Comparison of ENCODE assay signal across 20 cellular contexts in the genomic region with DNA sequence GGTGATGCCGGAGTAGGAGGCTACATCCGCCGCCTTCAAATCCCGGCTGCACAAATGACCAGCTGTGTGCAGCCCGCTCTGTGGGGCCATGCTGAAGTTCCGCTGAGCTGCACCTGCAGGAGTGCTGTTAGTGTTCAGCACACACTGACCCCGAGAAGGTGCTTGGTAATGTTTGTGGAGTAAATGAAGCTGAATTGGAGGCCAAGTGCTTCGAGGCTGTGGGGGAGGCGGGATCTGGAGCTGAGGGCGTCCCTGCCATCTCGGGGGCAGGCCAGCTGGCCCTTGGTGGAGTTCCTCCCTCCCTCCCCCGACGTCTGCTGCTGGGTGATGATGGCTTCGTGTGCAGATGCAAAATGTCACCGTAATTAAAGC. TPM values are rescaled to one million over a fixed set of nuclear protein-coding genes. Genes with fewer than 3 reads are reported as not detected.
A peak's percentile ranks its signal among the peaks of the same experiment; 100 is the strongest.
DNase-seq lines count a peak whose midpoint lies in the region; ATAC-seq and TF ChIP-seq lines count a peak whose summit lies in the region.
"Had no signal": no experiment of that assay in that cellular context is flagged by ENCODE, and none has a peak within 500 bp of the region (broad histone marks: within the 10 kb centered on the region; RNA-seq: fewer than 3 reads in every experiment).

No MANE protein-coding gene starts in this region.

- DNase-seq in Caki2 (ENCODE audit: low read depth) (peak; percentile 59), HCT116 (ENCODE audit: low read depth, low spot score) (no peak), NCI-H748 treated with DMSO at 0.1 percent for 48 hours (lab: John Stamatoyannopoulos, UW) (peak; percentile 66), iPS-NIHi11 (ENCODE audit: low spot score) (peak; percentile 38), WTC11 (ENCODE audit: low spot score) (no peak), mucosa of gallbladder (ENCODE audit: low spot score) (no peak), upper lobe of left lung (no peak)
- DNase-seq: activated naive CD4-positive, alpha-beta T cell treated with anti-CD3 and anti-CD28 coated beads, Interleukin-2, amount 10 ng/mL, durations not matched to agents 7 days and 5 days; activated T-cell treated with anti-CD3 and anti-CD28 coated beads, Interleukin-2, amount 50 U/mL, for 1 hour; AML-193; heart right ventricle; NK-92 treated with Interleukin-12 subunit alpha and Interleukin-12 subunit beta, amount 100 ng/mL, for 24 hours; stimulated activated CD4-positive, alpha-beta T cell treated with anti-CD3 and anti-CD28 coated beads, Interleukin-12 subunit alpha, Interleukin-12 subunit beta, amount 100 ng/mL, for 4 hours had no signal

- TF ChIP-seq EP300 in upper lobe of left lung (IDR thresholded peaks at IDR 0.05), result no peak

- POLR2A ChIA-PET in HCT116 (lab: Charles Lee) (no interaction called here), WTC11 (lab: Charles Lee) (no interaction called here)

- intact Hi-C loops in HCT116 (cut with micrococcal nuclease), result no loop called here

- ATAC-seq in HCT116 (no peak), GM19463 (IDR thresholded peaks at IDR 0.05; ENCODE audit: unreplicated experiment) (no peak), WTC11 (no peak), upper lobe of left lung (ENCODE audit: low FRiP score in 2 of 2) (no peak)
- ATAC-seq: natural killer cell treated with Interleukin-12 subunit alpha and Interleukin-12 subunit beta and Interleukin-15 and Interleukin-18, amount 100 ng/mL, for 72 hours had no signal

- H4K20me1 ChIP-seq in HCT116 (ENCODE audit: insufficient read depth), result no peaks in the 10 kb centered on the region

- H3K9me3 ChIP-seq in HCT116 (ENCODE audit: control insufficient read depth in 1 of 2, insufficient read depth in 1 of 2, low read depth in 1 of 2, low read length in 2 of 2), result peaks cover 10 to 20% of the 10 kb centered on the region in 2 experiments; a peak in 3 of 4 replicates
- peaks cover 0 to 15% (median 6%) of the 10 kb centered on the region in 4 donors for H3K9me3 ChIP-seq in upper lobe of left lung

- H3K27ac ChIP-seq in HCT116 (ENCODE audit: low read depth, low read length) (no peak overlapping the region), upper lobe of left lung (no peak overlapping the region)
- H3K27ac ChIP-seq: heart right ventricle, RWPE1 had no signal

- peaks cover 18% of the 10 kb centered on the region for H3K9me3 Mint-ChIP-seq in WTC11

- TF ChIP-seq RAD21 in HCT116 (IDR thresholded peaks at IDR 0.05; ENCODE audit: low read depth), result no peak

- no peak overlapping the region for H3K4me3 Mint-ChIP-seq in WTC11
- H3K4me3 Mint-ChIP-seq: activated naive CD4-positive, alpha-beta T cell treated with anti-CD3 and anti-CD28 coated beads, Interleukin-2, amount 10 ng/mL, durations not matched to agents 7 days and 5 days; memory B cell; natural killer cell treated with Interleukin-12 subunit alpha and Interleukin-12 subunit beta and Interleukin-15 and Interleukin-18, amount 100 ng/mL, for 72 hours had no signal

- no peak overlapping the region for H3K4me3 ChIP-seq in HCT116 (replicated peaks in 1 of 2; ENCODE audit: low read depth in 1 of 2, low read length in 2 of 2)
- no peak overlapping the region for H3K4me3 ChIP-seq in upper lobe of left lung
- H3K4me3 ChIP-seq: heart right ventricle had no signal

- in situ Hi-C loops in Caki2 (cut with HindIII; ENCODE audit: low pct_unique_long_range_greater_than_20kb, low sequenced_read_pairs), result no loop called here

- RAD21 ChIA-PET in HCT116 (lab: Charles Lee; ENCODE audit: low non-redundant PET in 1 of 2, low total read pairs in 2 of 2, uncharacterized antibody in 2 of 2, unreplicated experiment in 2 of 2), result no interaction called here

- peaks cover 11% of the 10 kb centered on the region for H3K36me3 Mint-ChIP-seq in WTC11
- H3K36me3 Mint-ChIP-seq: activated naive CD4-positive, alpha-beta T cell treated with anti-CD3 and anti-CD28 coated beads, Interleukin-2, amount 10 ng/mL, durations not matched to agents 7 days and 5 days had no signal

- BruUV-seq in HCT116 (replicated peaks; lab: Mats Ljungman, UMichigan), result no TSS peak

- TF ChIP-seq CTCF in HCT116 (IDR thresholded peaks at IDR 0.05 in 2 of 3, conservative IDR thresholded peaks at IDR 0.05 in 1 of 3; ENCODE audit: borderline replicate concordance in 1 of 3, insufficient read depth in 1 of 3, low read depth in 2 of 3, low read length in 2 of 3) (no peak), WTC11 (IDR thresholded peaks at IDR 0.05) (no peak), upper lobe of left lung (IDR thresholded peaks at IDR 0.05) (no peak)

- H3K27me3 ChIP-seq in HCT116 (ENCODE audit: insufficient read depth, low read length), result no peaks in the 10 kb centered on the region
- H3K27me3 ChIP-seq in upper lobe of left lung, result no peaks in the 10 kb centered on the region

- 0 out of 2 replicates have a peak overlapping the region, but pooled peaks have one; percentile 66 for H3K4me2 ChIP-seq in HCT116 (ENCODE audit: low read length)

- no peak overlapping the region for H2AFZ ChIP-seq in HCT116 (ENCODE audit: low read depth, low read length, poor library complexity, severe bottlenecking)

- no peak for TF ChIP-seq POLR2A in HCT116 (IDR thresholded peaks at IDR 0.05; ENCODE audit: borderline replicate concordance, extremely low read depth, insufficient read depth, insufficient read length)
- TF ChIP-seq POLR2A in upper lobe of left lung (IDR thresholded peaks at IDR 0.05), result no peak

- H3K4me1 Mint-ChIP-seq in WTC11, result peaks cover 38% of the 10 kb centered on the region
- H3K4me1 Mint-ChIP-seq: activated naive CD4-positive, alpha-beta T cell treated with anti-CD3 and anti-CD28 coated beads, Interleukin-2, amount 10 ng/mL, durations not matched to agents 7 days and 5 days; memory B cell had no signal

- H3K4me1 ChIP-seq in HCT116 (ENCODE audit: control insufficient read depth in 1 of 2, insufficient read depth in 2 of 2, low read length in 2 of 2), result peaks cover 19 to 67% of the 10 kb centered on the region in 2 experiments
- H3K4me1 ChIP-seq in upper lobe of left lung, result peaks cover 0 to 3% (median 0%) of the 10 kb centered on the region in 4 donors

- CTCF ChIA-PET in HCT116 (lab: Charles Lee) (no interaction called here), WTC11 (lab: Charles Lee) (interaction anchor here (0.9 to 2.3 kb wide), 4 partner anchors 23 to 103 kb away, joined by 3 to 7 read pairs (median 4); partner anchors contain the start of gene KCNF1)

- no peak overlapping the region; the same call in 1 of the 2 replicates for H3K9ac ChIP-seq in HCT116 (ENCODE audit: low read length)

- peaks cover 4% of the 10 kb centered on the region; the same call in 1 of the 2 replicates for H3K27me3 Mint-ChIP-seq in WTC11 (ENCODE audit: low read depth)

- no peaks in the 10 kb centered on the region for H3K9me2 ChIP-seq in HCT116 (ENCODE audit: insufficient read depth)

- no peaks in the 10 kb centered on the region for H3K79me2 ChIP-seq in HCT116 (ENCODE audit: insufficient read depth, low read length)

- H3K27ac Mint-ChIP-seq in WTC11, result no peak overlapping the region
- H3K27ac Mint-ChIP-seq: activated naive CD4-positive, alpha-beta T cell treated with anti-CD3 and anti-CD28 coated beads, Interleukin-2, amount 10 ng/mL, durations not matched to agents 7 days and 5 days; memory B cell; natural killer cell treated with Interleukin-12 subunit alpha and Interleukin-12 subunit beta and Interleukin-15 and Interleukin-18, amount 100 ng/mL, for 72 hours; progenitor cell of endocrine pancreas had no signal

- WGBS in upper lobe of left lung, 2 donors, result 47 to 68% methylated on average over 3 to 15 of the region's 15 CpGs

- H3K36me3 ChIP-seq in HCT116 (ENCODE audit: control insufficient read depth in 1 of 2, insufficient read depth in 2 of 2, low read length in 2 of 2), result no peaks in the 10 kb centered on the region
- H3K36me3 ChIP-seq in upper lobe of left lung, result no peaks in the 10 kb centered on the region
- H3K36me3 ChIP-seq: heart right ventricle had no signal

TF ChIP-seq in HCT116, 20 proteins besides CTCF, POLR2A, EP300 and RAD21 (continues in another document):
- TF ChIP-seq ZBTB33 (IDR thresholded peaks at IDR 0.05; ENCODE audit: extremely low read depth, insufficient replicate concordance, low read length), result no peak

TF ChIP-seq in WTC11, 78 proteins besides CTCF, POLR2A, EP300 and RAD21:
- TF ChIP-seq, protein P1, sequence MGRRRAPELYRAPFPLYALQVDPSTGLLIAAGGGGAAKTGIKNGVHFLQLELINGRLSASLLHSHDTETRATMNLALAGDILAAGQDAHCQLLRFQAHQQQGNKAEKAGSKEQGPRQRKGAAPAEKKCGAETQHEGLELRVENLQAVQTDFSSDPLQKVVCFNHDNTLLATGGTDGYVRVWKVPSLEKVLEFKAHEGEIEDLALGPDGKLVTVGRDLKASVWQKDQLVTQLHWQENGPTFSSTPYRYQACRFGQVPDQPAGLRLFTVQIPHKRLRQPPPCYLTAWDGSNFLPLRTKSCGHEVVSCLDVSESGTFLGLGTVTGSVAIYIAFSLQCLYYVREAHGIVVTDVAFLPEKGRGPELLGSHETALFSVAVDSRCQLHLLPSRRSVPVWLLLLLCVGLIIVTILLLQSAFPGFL (CRISPR knock-in tag; IDR thresholded peaks at IDR 0.05; ENCODE audit: borderline replicate concordance), result no peak
- TF ChIP-seq CBFB (CRISPR knock-in tag; IDR thresholded peaks at IDR 0.05; ENCODE audit: low read depth), result no peak
TF ChIP-seq in WTC11: peak in this region for 0.

RNA-seq across cellular contexts. Expression of gene KCNF1, which starts 23.2 kb away (rescaled TPM):
- 0.17 TPM in 1 of 2 replicates, not detected in the other for total RNA-seq in Caki2 (2014; rRNA removed; shearing (Covaris generic); ENCODE audit: low replicate concordance)
- total RNA-seq in HCT116 (2021; ENCODE audit: unreplicated experiment), result 0.52 TPM
- 1.5 and 2.5 TPM in 2 replicates for polyA plus RNA-seq in HCT116 (2012)
- 1.2 to 1.4 TPM (median 1.2 TPM) in 3 replicates for total RNA-seq in WTC11 (2021)
- 0.63 TPM for total RNA-seq in mucosa of gallbladder
- 1 to 10 TPM in 1 of 6 donors, under 1 TPM in 1, not detected in 4; 0.15 to 1.1 TPM for total RNA-seq in upper lobe of left lung
- total RNA-seq: aorta; natural killer cell treated with Interleukin-12 subunit alpha and Interleukin-12 subunit beta and Interleukin-15 and Interleukin-18, amount 100 ng/mL, for 72 hours; T-helper 1 cell treated with Interleukin-12 subunit alpha and Interleukin-12 subunit beta and Interleukin-4 antibody, amounts not matched to agents 30 ng/mL and 1 ng/mL, for 36 hours had no signal
- polyA plus RNA-seq: aorta had no signal

Comparison
In these comparisons a context has a peak if more than half of its experiments do, and no peak if none do; other contexts are left out.
1. DNase-seq: peak in Caki2 (single experiment), NCI-H748 treated with DMSO at 0.1 percent for 48 hours (single experiment) and iPS-NIHi11 (single experiment); none in HCT116 (single experiment), WTC11 (single experiment), mucosa of gallbladder (single experiment) and upper lobe of left lung (0 of 2).